In the genomic region with DNA sequence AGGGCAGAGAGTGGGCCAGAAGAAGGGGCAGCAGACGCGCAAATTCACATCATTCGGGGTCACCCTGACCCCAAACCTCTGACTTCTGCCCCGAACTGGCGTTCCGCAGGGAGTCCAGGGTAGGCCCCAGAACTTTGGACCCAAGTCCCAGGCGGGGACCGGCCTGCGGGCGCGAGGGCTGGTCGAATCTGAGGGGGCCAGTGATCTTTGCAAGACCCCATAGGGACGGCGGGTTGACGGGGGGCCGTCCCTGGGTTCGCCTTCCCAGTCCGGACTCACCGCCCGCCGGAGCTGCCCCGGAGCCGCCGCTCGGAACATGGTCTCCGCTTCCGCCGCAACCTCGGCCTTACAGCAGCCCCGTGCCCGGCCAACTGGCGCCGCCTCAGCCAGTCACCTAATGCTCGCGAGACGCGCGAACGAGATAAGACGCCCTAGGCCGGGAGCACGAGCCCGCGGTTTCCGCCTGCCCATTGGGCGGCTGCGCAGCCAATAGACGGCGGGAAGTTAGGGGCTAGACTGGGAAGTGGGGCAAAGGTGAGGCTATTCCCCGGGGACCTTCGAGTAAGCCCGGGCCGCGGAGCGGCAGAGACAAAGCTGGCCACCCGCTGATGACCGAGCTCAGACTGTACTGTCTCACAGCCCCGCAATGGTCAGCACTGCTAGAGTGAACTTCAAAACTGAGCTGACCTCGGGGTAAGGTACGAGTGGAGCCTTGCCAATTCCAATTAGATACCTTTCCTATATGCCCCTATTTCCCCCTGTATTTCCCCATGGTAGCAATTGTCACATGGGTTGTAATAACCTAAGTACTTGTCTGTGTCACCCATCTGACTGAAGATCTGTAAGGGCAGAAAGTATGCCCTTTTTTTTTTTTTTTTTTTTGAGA, we compare ENCODE assay signal across 8 cellular contexts. TPM values are rescaled to one million over a fixed set of nuclear protein-coding genes. Genes with fewer than 3 reads are reported as not detected.
DNase-seq lines count a peak whose midpoint lies in the region; ATAC-seq and TF ChIP-seq lines count a peak whose summit lies in the region.

A gene (minus strand): TSS at position 399 of the 886 bp plus-strand sequence. CDS start 81 bp downstream, at position 318.

- H3K4ac ChIP-seq in H9 (ENCODE audit: low read depth, low read length): no peak within 1 kb of the TSS

- no peak within 1 kb of the TSS for H3K18ac ChIP-seq in H9 (ENCODE audit: insufficient read length, low read depth, low read length)

- H2BK120ac ChIP-seq in H9 (ENCODE audit: low read depth, low read length, poor library complexity, severe bottlenecking): no peak within 1 kb of the TSS

- H2AK5ac ChIP-seq in H9 (ENCODE audit: insufficient read length, low read length): no peak within 1 kb of the TSS

- no peak within 1 kb of the TSS for H4K91ac ChIP-seq in H9 (ENCODE audit: insufficient read length, low read depth, low read length)

- H3K9me3 ChIP-seq in ES-I3 (ENCODE audit: control insufficient read depth, insufficient read depth, low read length): no peaks in the 10 kb centered on the region
- H3K9me3 ChIP-seq in H9 (ENCODE audit: control insufficient read depth, low read depth, low read length): no peaks in the 10 kb centered on the region
- H3K9me3 ChIP-seq in neural cell (ENCODE audit: low read length): no peaks in the 10 kb centered on the region

- peaks cover 0 to 3% of the 10 kb centered on the region in 2 experiments; a peak in 2 of 5 replicates for H3K9me3 Mint-ChIP-seq in H9
- no peaks in the 10 kb centered on the region for H3K9me3 Mint-ChIP-seq in stimulated activated naive CD8-positive, alpha-beta T cell treated with anti-CD3 and anti-CD28 coated beads, Interleukin-15, amount 100 ng/mL, for 72 hours

- no peak within 1 kb of the TSS for H2BK15ac ChIP-seq in H9 (ENCODE audit: low read depth, low read length)

- peak; percentile 90 for TF ChIP-seq POLR2A in Raji (IDR thresholded peaks at IDR 0.05; ENCODE audit: insufficient read depth, low read depth, low read length)

- peak; percentile 100 for ATAC-seq in stimulated activated naive CD8-positive, alpha-beta T cell treated with anti-CD3 and anti-CD28 coated beads, Interleukin-15, amount 100 ng/mL, for 72 hours

- no peak within 1 kb of the TSS for H2BK5ac ChIP-seq in H9 (ENCODE audit: insufficient read length, low read length)

- H3K27me3 ChIP-seq in H9 (ENCODE audit: insufficient read depth, low read length): no peaks in the 10 kb centered on the region
- H3K27me3 ChIP-seq in neural cell (ENCODE audit: insufficient read depth, low read depth, low read length): no peaks in the 10 kb centered on the region

- no peak within 1 kb of the TSS for H3T11ph ChIP-seq in H9 (ENCODE audit: low read length)

- H3K9ac ChIP-seq in ES-I3 (ENCODE audit: low read depth, low read length) (peak within 1 kb of the TSS; percentile 85), H9 (ENCODE audit: extremely low read depth, insufficient read length, low read length) (peak within 1 kb of the TSS; percentile 45), neural cell (ENCODE audit: low read length) (peak within 1 kb of the TSS; percentile 75)

- H3K4me3 Mint-ChIP-seq in H9: peak within 1 kb of the TSS; percentile 87 to 90
- peak within 1 kb of the TSS; percentile 86 for H3K4me3 Mint-ChIP-seq in stimulated activated naive CD8-positive, alpha-beta T cell treated with anti-CD3 and anti-CD28 coated beads, Interleukin-15, amount 100 ng/mL, for 72 hours

- peaks cover 5% of the 10 kb centered on the region for H3K23me2 ChIP-seq in H9 (ENCODE audit: insufficient read length, low read depth, low read length, poor library complexity, severe bottlenecking)

- peaks cover 16 to 17% of the 10 kb centered on the region in 2 experiments for H3K4me1 Mint-ChIP-seq in H9
- peaks cover 36% of the 10 kb centered on the region for H3K4me1 Mint-ChIP-seq in stimulated activated naive CD8-positive, alpha-beta T cell treated with anti-CD3 and anti-CD28 coated beads, Interleukin-15, amount 100 ng/mL, for 72 hours

- H3K79me1 ChIP-seq in H9 (ENCODE audit: insufficient read depth, low read depth, low read length, poor library complexity, severe bottlenecking): no peaks in the 10 kb centered on the region

- TF ChIP-seq EP300 in neural cell (conservative IDR thresholded peaks at IDR 0.05; ENCODE audit: poor library complexity, severe bottlenecking): peak; percentile 22

- H3K56ac ChIP-seq in H9 (ENCODE audit: insufficient read length, low read depth, low read length): no peak within 1 kb of the TSS

- H3K14ac ChIP-seq in H9 (ENCODE audit: insufficient read depth, low read length): peak within 1 kb of the TSS; percentile 66; the same call in 1 of the 2 replicates

- no peaks in the 10 kb centered on the region; a peak in 3 of 7 replicates for H3K36me3 Mint-ChIP-seq in H9 (ENCODE audit: insufficient read depth in 1 of 3, low read depth in 3 of 3)

- no peak for TF ChIP-seq CTCF in H9 (conservative IDR thresholded peaks at IDR 0.05)
- TF ChIP-seq CTCF in neural cell (IDR thresholded peaks at IDR 0.05; ENCODE audit: poor library complexity, severe bottlenecking): no peak

- WGBS in H9 (ENCODE audit: extremely low coverage, insufficient read length, low lambda C conversion rate): no CpG with 5 or more reads among the region's 60 CpGs

- no peak within 1 kb of the TSS for H3K23ac ChIP-seq in H9 (ENCODE audit: insufficient read length, low read depth, low read length)

- no peak within 1 kb of the TSS for H4K8ac ChIP-seq in H9 (replicated peaks; ENCODE audit: insufficient read length, low read depth, low read length)

- H3K27me3 Mint-ChIP-seq in H9 (ENCODE audit: low read depth): peaks cover 21% of the 10 kb centered on the region
- H3K27me3 Mint-ChIP-seq in stimulated activated naive CD8-positive, alpha-beta T cell treated with anti-CD3 and anti-CD28 coated beads, Interleukin-15, amount 100 ng/mL, for 72 hours: no peaks in the 10 kb centered on the region

- TF ChIP-seq RAD21 in neural cell (conservative IDR thresholded peaks at IDR 0.05): peak; percentile 27

- no peak within 1 kb of the TSS for H3K27ac ChIP-seq in H9 (ENCODE audit: insufficient read length, low read depth, low read length)
- peak within 1 kb of the TSS; percentile 20 for H3K27ac ChIP-seq in neural cell (ENCODE audit: low read length)

- H2BK20ac ChIP-seq in H9 (ENCODE audit: low read depth, low read length, poor library complexity, severe bottlenecking): no peak within 1 kb of the TSS

- H4K20me1 ChIP-seq in H9 (ENCODE audit: control insufficient read depth, insufficient read depth, insufficient read length) (no peaks in the 10 kb centered on the region), neural cell (ENCODE audit: insufficient read depth) (no peaks in the 10 kb centered on the region)

- H3K79me2 ChIP-seq in H9 (ENCODE audit: insufficient read depth, low read length) (no peaks in the 10 kb centered on the region), neural cell (replicated peaks; ENCODE audit: insufficient read depth, low read length) (peaks cover 37% of the 10 kb centered on the region)

- no peaks in the 10 kb centered on the region for H3F3A ChIP-seq in neural cell (ENCODE audit: insufficient read depth, low read length, poor library complexity, severe bottlenecking)

- H3K27ac Mint-ChIP-seq in H9: peak within 1 kb of the TSS in 2 of 3 experiments; percentile 44 to 85; a peak in 2 of 7 replicates
- peak within 1 kb of the TSS; percentile 92 to 96 for H3K27ac Mint-ChIP-seq in stimulated activated naive CD8-positive, alpha-beta T cell treated with anti-CD3 and anti-CD28 coated beads, Interleukin-15, amount 100 ng/mL, for 72 hours

- peak within 1 kb of the TSS; percentile 58 for H2AFZ ChIP-seq in H9 (ENCODE audit: low read length)
- peak within 1 kb of the TSS; percentile 85 for H2AFZ ChIP-seq in neural cell (ENCODE audit: low read depth, low read length)

- no peak within 1 kb of the TSS for H2BK12ac ChIP-seq in H9 (ENCODE audit: insufficient read length, low read depth, low read length)

- H4K5ac ChIP-seq in H9 (ENCODE audit: insufficient read length, low read depth, low read length): no peak within 1 kb of the TSS

- peak within 1 kb of the TSS; percentile 72 for H3K4me2 ChIP-seq in H9 (ENCODE audit: insufficient read depth, insufficient read length, low read length)
- peak within 1 kb of the TSS; percentile 86 for H3K4me2 ChIP-seq in neural cell (ENCODE audit: low read length)

- H3K4me1 ChIP-seq in ES-I3 (ENCODE audit: insufficient read depth, low read length) (peaks cover 11% of the 10 kb centered on the region; the same call in 1 of the 2 replicates), H9 (ENCODE audit: insufficient read depth, low read length) (no peaks in the 10 kb centered on the region)

- H3K4me3 ChIP-seq in neural cell (ENCODE audit: low read length): peak within 1 kb of the TSS; percentile 84

- DNase-seq in H9: peak; percentile 97
- DNase-seq in M059J (ENCODE audit: low read depth): peak; percentile 97
- peak; percentile 79 for DNase-seq in activated effector memory CD4-positive, alpha-beta T cell treated with Interleukin-2 at 50 U/mL for 16 hours
- DNase-seq in fibroblast of the conjunctiva (ENCODE audit: low read depth): peak; percentile 94
- DNase-seq in stimulated activated naive CD8-positive, alpha-beta T cell treated with anti-CD3 and anti-CD28 coated beads, Interleukin-15, amount 100 ng/mL, for 72 hours: peak; percentile 89 to 96

- H3K36me3 ChIP-seq in ES-I3 (ENCODE audit: insufficient read depth, low read length) (no peaks in the 10 kb centered on the region), neural cell (ENCODE audit: insufficient read depth, low read length) (no peaks in the 10 kb centered on the region)

- no peaks in the 10 kb centered on the region for H3K9me2 ChIP-seq in neural cell (ENCODE audit: insufficient read depth, low read length)

TF ChIP-seq in neural cell, 6 proteins besides CTCF, POLR2A, EP300 and RAD21 (continues in another document):
- TF ChIP-seq MXI1 (conservative IDR thresholded peaks at IDR 0.05; ENCODE audit: poor library complexity, severe bottlenecking) (peak; percentile 73), TAF1 (IDR thresholded peaks at IDR 0.05; ENCODE audit: low read depth) (peak; percentile 58), POLR2AphosphoS5 (IDR thresholded peaks at IDR 0.05) (peak; percentile 76), EZH2 (IDR thresholded peaks at IDR 0.05; ENCODE audit: borderline replicate concordance, insufficient read depth, low read length, poor library complexity, severe bottlenecking) (no peak), SMC3 (conservative IDR thresholded peaks at IDR 0.05; ENCODE audit: poor library complexity) (no peak)

RNA-seq across cellular contexts. Expression of the gene that starts here (rescaled TPM):
- total RNA-seq in H9 (2021): 94.2 and 109 TPM in 2 replicates
- total RNA-seq in M059J (2014; rRNA removed; shearing (Covaris generic)): 91.3 and 166 TPM in 2 replicates
- 145 and 147 TPM in 2 replicates for polyA plus RNA-seq in neural cell
- polyA minus RNA-seq in neural cell: 89.4 and 93.5 TPM in 2 replicates
